Comparison of ENCODE assay signal across 8 cellular contexts in genomic region chr18:35407871-35408481, GRCh38. TPM values are rescaled to one million over a fixed set of nuclear protein-coding genes. Genes with fewer than 3 reads are reported as not detected.
DNase-seq lines count a peak whose midpoint lies in the region; ATAC-seq, FAIRE-seq and TF ChIP-seq lines count a peak whose summit lies in the region.

No MANE protein-coding gene starts in this region.

- in situ Hi-C loops in HepG2 (cut with HindIII; ENCODE audit: extremely low pct_ligation_motif_present, low pct_unique_long_range_greater_than_20kb), result loop anchor here (5.0 kb wide), 1 partner anchor 99 kb away; no protein-coding TSS in a partner anchor

- intact Hi-C loops in HepG2 (cut with micrococcal nuclease; ENCODE audit: unreplicated experiment), result loop anchor here (1.0 to 2.0 kb wide), 6 partner anchors 51 to 369 kb away; partner anchors contain the start of gene GALNT1

- H3K4me2 ChIP-seq in HepG2 (ENCODE audit: low read depth, low read length), result peak overlapping the region; percentile 100

- no peaks in the 10 kb centered on the region for H3K9me3 ChIP-seq in HepG2 (ENCODE audit: low read length)
- H3K9me3 ChIP-seq in thoracic aorta, result no peaks in the 10 kb centered on the region

- peaks cover 22% of the 10 kb centered on the region for H3K4me1 ChIP-seq in HepG2 (ENCODE audit: insufficient read depth, low read length)
- no peaks in the 10 kb centered on the region for H3K4me1 ChIP-seq in thoracic aorta (ENCODE audit: control insufficient read depth in 1 of 2, low read depth in 2 of 2)

- peak overlapping the region; percentile 54; the same call in 1 of the 2 replicates for H3K9ac ChIP-seq in HepG2 (ENCODE audit: insufficient read depth, low read depth, low read length)

- 16% methylated on average over 5 of the region's 5 CpGs for whole genome bisulfite sequencing in HepG2 (ENCODE audit: low lambda C conversion rate)

- H3K27ac ChIP-seq in HepG2 (ENCODE audit: extremely low read length, insufficient read depth, low read length) (no peak overlapping the region), thoracic aorta (no peak overlapping the region)

- H3K4me3 ChIP-seq in HepG2 (replicated peaks in 1 of 3; ENCODE audit: insufficient read depth in 1 of 3, low read depth in 2 of 3, low read length in 3 of 3) (peak overlapping the region; percentile 0 to 61 (median 51); a peak in 4 of 6 replicates), thoracic aorta (no peak overlapping the region)

- H4K20me1 ChIP-seq in HepG2 (ENCODE audit: insufficient read depth, low read length), result no peaks in the 10 kb centered on the region

- no peaks in the 10 kb centered on the region for H3K27me3 ChIP-seq in HepG2 (ENCODE audit: control insufficient read depth in 1 of 2, insufficient read depth in 2 of 2, low read length in 2 of 2)
- H3K27me3 ChIP-seq in thoracic aorta (replicated peaks; ENCODE audit: insufficient read depth), result no peaks in the 10 kb centered on the region

- peak; percentile 97 for FAIRE-seq in A204.1 (lab: Jason Lieb, UNC)
- peak; percentile 60 for FAIRE-seq in colon (lab: Jason Lieb, UNC)
- peak; percentile 81 for FAIRE-seq in HepG2 (lab: Jason Lieb, UNC)

- POLR2A ChIA-PET in HepG2 (lab: Yijun Ruan, JAX), result interaction anchor here (1.1 kb wide), 1 partner anchor 90 kb away, joined by 6 read pairs; the partner anchor contains the start of gene INO80C

- H3K79me2 ChIP-seq in HepG2 (ENCODE audit: insufficient read depth, low read length), result no peaks in the 10 kb centered on the region

- DNase-seq in GM10266 (ENCODE audit: extremely low spot score) (peak; percentile 57), NCI-H1930 (lab: John Stamatoyannopoulos, UW) (peak; percentile 50 to 70), SW 1271 (lab: John Stamatoyannopoulos, UW) (peak; percentile 23 to 81), HepG2 (ENCODE audit: low spot score) (peak; percentile 69), thoracic aorta (ENCODE audit: low spot score) (peak; percentile 14)

- no peaks in the 10 kb centered on the region for H3K36me3 ChIP-seq in HepG2 (replicated peaks in 1 of 2; ENCODE audit: control insufficient read depth in 1 of 2, insufficient read depth in 2 of 2, low read length in 2 of 2)
- H3K36me3 ChIP-seq in thoracic aorta, result no peaks in the 10 kb centered on the region

- CTCF ChIA-PET in HepG2 (lab: Yijun Ruan, JAX; ENCODE audit: low intra/inter-chr PET ratio, low total read pairs), result interaction anchor here (1.5 to 2.7 kb wide), 3 partner anchors 103 to 542 kb away, joined by 3 to 26 read pairs (median 4); no protein-coding TSS in a partner anchor

- ATAC-seq in HG02798 (IDR thresholded peaks at IDR 0.05; ENCODE audit: poor library complexity, unreplicated experiment), result peak; percentile 67
- ATAC-seq in HepG2, result peak; percentile 78
- ATAC-seq in thoracic aorta (ENCODE audit: insufficient number of reproducible peaks, low FRiP score, low read depth), result peak; percentile 88

- TF ChIP-seq CTCF in GM10266 (IDR thresholded peaks at IDR 0.05; ENCODE audit: control insufficient read depth, insufficient read depth, low read depth, missing control alignments) (peak; percentile 77), HepG2 (CRISPR knock-in tag; IDR thresholded peaks at IDR 0.05) (peak; percentile 89), thoracic aorta (IDR thresholded peaks at IDR 0.05) (peak; percentile 65)

- peak overlapping the region; percentile 99 for H2AFZ ChIP-seq in HepG2 (ENCODE audit: low read length)

- BruUV-seq in HepG2 (replicated peaks; lab: Mats Ljungman, UMichigan), result no TSS peak

- no peak for TF ChIP-seq POLR2A in HepG2 (IDR thresholded peaks at IDR 0.05; ENCODE audit: insufficient read depth in 1 of 2, low read depth in 2 of 2, low read length in 2 of 2)

- peak; percentile 87; the same call in 1 of the 2 replicates for TF ChIP-seq RAD21 in HepG2 (CRISPR knock-in tag; IDR thresholded peaks at IDR 0.05)

- no peak for TF ChIP-seq EP300 in HepG2 (IDR thresholded peaks at IDR 0.05; ENCODE audit: low read depth in 2 of 2, low read length in 2 of 2)
- TF ChIP-seq EP300 in HepG2 (CRISPR knock-in tag; IDR thresholded peaks at IDR 0.05; ENCODE audit: borderline replicate concordance), result no peak

TF ChIP-seq in HepG2, 621 proteins besides CTCF, POLR2A, EP300 and RAD21 (continues in another document):
- no peak for TF ChIP-seq ZNF350 (CRISPR knock-in tag; IDR thresholded peaks at IDR 0.05; ENCODE audit: borderline replicate concordance, low read depth)
- TF ChIP-seq TFAP4 (IDR thresholded peaks at IDR 0.05; ENCODE audit: borderline replicate concordance, low read depth), result no peak
- no peak for TF ChIP-seq ZBED4 (CRISPR knock-in tag; IDR thresholded peaks at IDR 0.05; ENCODE audit: borderline replicate concordance)
- TF ChIP-seq EHMT2 (IDR thresholded peaks at IDR 0.05; ENCODE audit: borderline replicate concordance, low read depth, low read length), result peak; percentile 49; the same call in 1 of the 2 replicates
- TF ChIP-seq ZNF792 (CRISPR knock-in tag; IDR thresholded peaks at IDR 0.05), result no peak
- TF ChIP-seq ZFP41 (CRISPR knock-in tag; IDR thresholded peaks at IDR 0.05; ENCODE audit: borderline replicate concordance), result no peak
- TF ChIP-seq NCOA2 (CRISPR knock-in tag; IDR thresholded peaks at IDR 0.05), result no peak
- TF ChIP-seq SMC3 (IDR thresholded peaks at IDR 0.05; ENCODE audit: low read length), result peak; percentile 94
- no peak for TF ChIP-seq ZFP62 (CRISPR knock-in tag; IDR thresholded peaks at IDR 0.05)
- TF ChIP-seq SALL1 (CRISPR knock-in tag; IDR thresholded peaks at IDR 0.05), result no peak
- TF ChIP-seq KLF9 (CRISPR knock-in tag; IDR thresholded peaks at IDR 0.05; ENCODE audit: low read depth), result no peak

RNA-seq across cellular contexts. Expression of gene ZNF396, which starts 30.8 kb away (rescaled TPM):
- total RNA-seq in HepG2 (2016; rRNA removed; fragmentation: Illumina TruSeq; extraction: Trizol), result 0.75 and 1.6 TPM in 2 replicates
- 0.18 and 0.40 TPM in 2 replicates for total RNA-seq in HepG2 (2016; cell fraction: cytosol; rRNA removed; fragmentation: Illumina TruSeq; extraction: Trizol; ENCODE audit: low read depth)
- total RNA-seq in HepG2 (2016; cell fraction: insoluble cytoplasmic fraction; rRNA removed; fragmentation: Illumina TruSeq; extraction: Trizol), result 1.2 TPM in 2 replicates
- 0.69 and 0.93 TPM in 2 replicates for total RNA-seq in HepG2 (2016; cell fraction: membrane; rRNA removed; fragmentation: Illumina TruSeq; extraction: Trizol)
- 0.78 and 1.1 TPM in 2 replicates for total RNA-seq in HepG2 (2016; cell fraction: nucleus; rRNA removed; fragmentation: Illumina TruSeq; extraction: Trizol)
- 0.25 and 0.47 TPM in 2 replicates for polyA plus RNA-seq in HepG2 (2011; rRNA removed)
- polyA plus RNA-seq in HepG2 (2011; cell fraction: cytosol; rRNA removed), result 0.17 and 0.27 TPM in 2 replicates
- polyA plus RNA-seq in HepG2 (2011; cell fraction: nucleus; rRNA removed), result 0.31 and 0.80 TPM in 2 replicates
- polyA plus RNA-seq in HepG2 (2012), result 0.39 and 0.67 TPM in 2 replicates
- polyA plus RNA-seq in HepG2 (2016; cell fraction: cytosol; fragmentation: Illumina TruSeq; extraction: Trizol; ENCODE audit: low read depth), result 0.05 and 0.12 TPM in 2 replicates
- polyA plus RNA-seq in HepG2 (2016; cell fraction: insoluble cytoplasmic fraction; fragmentation: Illumina TruSeq; extraction: Trizol; ENCODE audit: low read depth), result 1.0 and 1.3 TPM in 2 replicates
- 0.16 and 0.18 TPM in 2 replicates for polyA plus RNA-seq in HepG2 (2016; cell fraction: membrane; fragmentation: Illumina TruSeq; extraction: Trizol; ENCODE audit: low read depth)
- 1.2 and 2.7 TPM in 2 replicates for polyA plus RNA-seq in HepG2 (2016; cell fraction: nucleus; fragmentation: Illumina TruSeq; extraction: Trizol; ENCODE audit: insufficient read depth, low read depth)
- 0.54 TPM in 1 of 2 replicates, not detected in the other for polyA minus RNA-seq in HepG2 (2011; rRNA and poly(A)+ RNA removed; ENCODE audit: low replicate concordance)
- 0.20 TPM in 1 of 2 replicates, not detected in the other for polyA minus RNA-seq in HepG2 (2011; cell fraction: cytosol; rRNA and poly(A)+ RNA removed)
- polyA minus RNA-seq in HepG2 (2011; cell fraction: nucleus; rRNA and poly(A)+ RNA removed), result 1.0 and 1.7 TPM in 2 replicates
- total RNA-seq in thoracic aorta, result 1 to 10 TPM in 1 of 2 donors, under 1 TPM in 1; 0.95 to 4.1 TPM

Comparison
In these comparisons a context has a peak if more than half of its experiments do, and no peak if none do; other contexts are left out.
1. DNase-seq: peak in every context shown above with its lines; median percentile 69 in HepG2; 60 in NCI-H1930; 57 in GM10266; 52 in SW 1271; 14 in thoracic aorta.